8 cellular contexts compared by ENCODE assay signal in the genomic region with DNA sequence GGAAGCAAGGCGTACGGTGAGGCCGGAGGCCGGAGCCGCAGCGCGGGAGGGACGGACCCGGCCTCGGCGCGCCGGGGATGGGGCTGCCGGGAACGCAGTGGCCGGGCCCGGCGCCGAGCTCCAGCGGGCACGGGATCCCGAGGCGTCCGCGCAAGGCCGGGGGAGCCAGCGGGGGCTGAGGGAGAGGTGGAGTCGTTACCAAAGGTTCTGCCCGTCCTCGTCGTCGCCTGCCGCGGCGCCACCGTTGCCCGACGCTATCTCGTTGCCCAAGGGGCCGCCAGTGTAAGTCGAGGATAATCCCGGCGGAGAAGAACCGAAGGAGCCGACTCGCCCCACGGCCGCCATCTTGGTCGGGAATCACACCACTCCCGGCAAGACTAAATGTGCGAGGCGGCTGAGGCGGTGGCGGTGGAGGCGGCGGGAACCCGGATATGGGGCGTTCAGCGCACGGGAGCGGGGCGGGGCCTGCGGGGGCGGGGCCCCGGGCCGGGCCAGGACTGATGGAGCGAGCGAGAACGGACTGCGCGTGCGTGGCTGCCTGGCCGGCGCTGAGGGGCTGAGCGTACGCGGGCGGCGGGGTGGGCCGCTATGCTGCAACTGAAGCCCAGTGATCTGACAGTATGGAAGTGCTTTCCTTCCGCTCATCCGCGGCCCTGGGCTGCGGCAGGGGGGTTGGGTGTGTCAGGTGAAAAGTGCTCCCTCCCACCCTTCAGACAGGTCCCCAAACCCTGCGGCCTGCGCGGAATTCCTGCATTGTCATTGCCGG. TPM values are rescaled to one million over a fixed set of nuclear protein-coding genes. Genes with fewer than 3 reads are reported as not detected.
DNase-seq lines count a peak whose midpoint lies in the region; ATAC-seq, FAIRE-seq and TF ChIP-seq lines count a peak whose summit lies in the region.

A gene (minus strand): TSS at position 433 of the 766 bp plus-strand sequence. CDS start 88 bp downstream, at position 345.

- H3K4me1 ChIP-seq in pancreas (peaks cover 9 to 27% (median 13%) of the 10 kb centered on the region in 3 donors), thyroid gland (peaks cover 10 to 11% of the 10 kb centered on the region in 2 donors)

- no peaks in the 10 kb centered on the region for H3K27me3 Mint-ChIP-seq in activated naive CD8-positive, alpha-beta T cell treated with anti-CD3 and anti-CD28 coated beads, Interleukin-2, amount 50 U/mL, for 24 hours

- H3K4me3 Mint-ChIP-seq in activated naive CD8-positive, alpha-beta T cell treated with anti-CD3 and anti-CD28 coated beads, Interleukin-2, amount 50 U/mL, for 24 hours, result peak within 1 kb of the TSS; percentile 93

- WGBS in pancreas, 2 donors, result 1% methylated on average over 80 to 88 of the region's 88 CpGs
- WGBS in thyroid gland, 2 donors, result 0% methylated on average over 7 to 41 of the region's 88 CpGs

- H3K9me3 Mint-ChIP-seq in activated naive CD8-positive, alpha-beta T cell treated with anti-CD3 and anti-CD28 coated beads, Interleukin-2, amount 50 U/mL, for 24 hours, result no peaks in the 10 kb centered on the region

- peak; percentile 87 for DNase-seq in GM12892 (ENCODE audit: insufficient read length)
- DNase-seq in NCI-H1436 (lab: John Stamatoyannopoulos, UW), result peak; percentile 72
- DNase-seq in SW480 (ENCODE audit: low spot score), result peak; percentile 90
- DNase-seq in activated naive CD8-positive, alpha-beta T cell treated with anti-CD3 and anti-CD28 coated beads, Interleukin-2, amount 50 U/mL, for 24 hours, result peak; percentile 98
- DNase-seq in Right ventricle myocardium superior, result peak; percentile 98
- peak; percentile 92 to 98 (median 95) for DNase-seq in pancreas
- peak; percentile 96 for DNase-seq in thyroid gland

- peak within 1 kb of the TSS; percentile 55 to 99 (median 90) for H3K4me3 ChIP-seq in pancreas
- peak within 1 kb of the TSS; percentile 93 to 97 (median 95) for H3K4me3 ChIP-seq in thyroid gland (replicated peaks in 1 of 3)

- peaks cover 13% of the 10 kb centered on the region for H3K36me3 Mint-ChIP-seq in activated naive CD8-positive, alpha-beta T cell treated with anti-CD3 and anti-CD28 coated beads, Interleukin-2, amount 50 U/mL, for 24 hours (ENCODE audit: low read depth)

- no peaks in the 10 kb centered on the region for H3K36me3 ChIP-seq in pancreas
- H3K36me3 ChIP-seq in thyroid gland, result no peaks in the 10 kb centered on the region

- no peaks in the 10 kb centered on the region for H3K9me3 ChIP-seq in pancreas
- H3K9me3 ChIP-seq in thyroid gland, result no peaks in the 10 kb centered on the region

- ATAC-seq in HG02840 (IDR thresholded peaks at IDR 0.05; ENCODE audit: low FRiP score, unreplicated experiment) (peak; percentile 86), Right ventricle myocardium superior (ENCODE audit: poor library complexity) (peak; percentile 98), pancreas (peak; percentile 94 to 99 (median 98))
- peak; percentile 98 for ATAC-seq in activated naive CD8-positive, alpha-beta T cell treated with anti-CD3 and anti-CD28 coated beads, Interleukin-2, amount 50 U/mL, for 24 hours

- TF ChIP-seq CTCF in pancreas (IDR thresholded peaks at IDR 0.05) (no peak), thyroid gland (IDR thresholded peaks at IDR 0.05) (no peak)

- TF ChIP-seq POLR2A in GM12892 (IDR thresholded peaks at IDR 0.05; ENCODE audit: low read depth, low read length) (peak; percentile 92), thyroid gland (IDR thresholded peaks at IDR 0.05) (peak in 1 of 2 donors; percentile 78)

- H3K27ac Mint-ChIP-seq in activated naive CD8-positive, alpha-beta T cell treated with anti-CD3 and anti-CD28 coated beads, Interleukin-2, amount 50 U/mL, for 24 hours, result peak within 1 kb of the TSS; percentile 86

- H3K27me3 ChIP-seq in pancreas (no peaks in the 10 kb centered on the region), thyroid gland (no peaks in the 10 kb centered on the region)

- H3K27ac ChIP-seq in pancreas (peak within 1 kb of the TSS; percentile 74 to 92 (median 90)), thyroid gland (peak within 1 kb of the TSS; percentile 93 to 99 (median 98))

- intact Hi-C loops in Right ventricle myocardium superior (cut with DNase I), result no loop called here
- intact Hi-C loops in pancreas (cut with DNase I), result no loop called here
- intact Hi-C loops in thyroid gland (cut with DNase I), result no loop called here

- peaks cover 27% of the 10 kb centered on the region for H3K4me1 Mint-ChIP-seq in activated naive CD8-positive, alpha-beta T cell treated with anti-CD3 and anti-CD28 coated beads, Interleukin-2, amount 50 U/mL, for 24 hours

- FAIRE-seq in GM12892 (lab: Jason Lieb, UNC) (peak; percentile 95), pancreas (lab: Jason Lieb, UNC) (no peak)

RNA-seq across cellular contexts. Expression of the gene that starts here (rescaled TPM):
- polyA plus RNA-seq in GM12892 (2012; ENCODE audit: missing spikeins), result 21.8 TPM
- total RNA-seq in Right ventricle myocardium superior (50.9 TPM), pancreas (10 to 100 TPM in 5 of 6 donors, 1 to 10 TPM in 1; 9.9 to 13.8 (median 10.5) TPM), thyroid gland (10 to 100 TPM; 23.5 to 46.0 (median 26.5) TPM)
- 10 to 100 TPM in 1 of 2 donors, 1 to 10 TPM in 1; 6.3 to 15.1 TPM for polyA plus RNA-seq in pancreas

Comparison
In these comparisons a context has a peak if more than half of its experiments do, and no peak if none do; other contexts are left out.
1. Peak in every context shown above with its lines: DNase-seq, ATAC-seq, H3K4me3 ChIP-seq and H3K27ac ChIP-seq.